1 cellular context compared by ENCODE assay signal in the genomic region with DNA sequence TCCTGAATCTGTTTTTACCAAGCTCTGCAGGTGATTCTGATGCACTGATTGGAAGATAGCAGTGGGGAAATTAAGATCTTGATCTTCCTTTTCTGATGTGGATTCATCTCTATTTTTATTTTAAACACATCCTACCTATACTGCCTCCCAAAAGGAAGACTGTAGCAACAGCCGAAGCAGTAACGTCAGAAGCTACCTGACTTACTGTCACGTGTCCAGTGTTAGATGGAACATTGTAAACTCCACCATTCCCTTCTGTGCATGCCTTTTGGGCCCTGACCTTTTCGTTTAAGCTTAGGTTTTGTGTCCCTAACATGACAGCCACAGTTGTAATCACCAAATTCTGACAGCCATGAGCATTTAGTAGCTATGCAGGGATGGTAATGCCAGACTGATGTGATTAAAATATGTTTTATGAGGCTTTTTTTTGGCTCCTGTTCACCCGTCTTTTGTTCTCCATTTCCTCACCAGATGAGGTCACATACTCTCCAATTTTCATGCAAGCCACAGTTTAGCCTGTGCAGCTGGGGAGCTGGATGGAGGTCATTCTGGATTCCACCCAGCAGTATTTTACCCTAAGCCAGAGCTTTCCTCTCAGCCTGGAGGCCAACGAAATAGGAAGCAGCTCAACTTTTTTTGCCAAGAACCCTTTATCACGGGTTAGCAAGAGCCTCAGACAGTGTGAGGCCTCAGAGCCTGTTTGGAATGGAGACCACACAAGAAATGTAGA.
TF ChIP-seq lines count a peak whose summit lies in the region.

No MANE protein-coding gene starts in this region.

TF ChIP-seq in GM23338, 12 proteins besides CTCF, POLR2A, EP300 and RAD21:
- no peak for TF ChIP-seq EZH2 (IDR thresholded peaks at IDR 0.05; ENCODE audit: low read depth, unreplicated experiment)
- no peak for TF ChIP-seq EZH2phosphoT487 (IDR thresholded peaks at IDR 0.05; ENCODE audit: unreplicated experiment)
- TF ChIP-seq, protein P1, sequence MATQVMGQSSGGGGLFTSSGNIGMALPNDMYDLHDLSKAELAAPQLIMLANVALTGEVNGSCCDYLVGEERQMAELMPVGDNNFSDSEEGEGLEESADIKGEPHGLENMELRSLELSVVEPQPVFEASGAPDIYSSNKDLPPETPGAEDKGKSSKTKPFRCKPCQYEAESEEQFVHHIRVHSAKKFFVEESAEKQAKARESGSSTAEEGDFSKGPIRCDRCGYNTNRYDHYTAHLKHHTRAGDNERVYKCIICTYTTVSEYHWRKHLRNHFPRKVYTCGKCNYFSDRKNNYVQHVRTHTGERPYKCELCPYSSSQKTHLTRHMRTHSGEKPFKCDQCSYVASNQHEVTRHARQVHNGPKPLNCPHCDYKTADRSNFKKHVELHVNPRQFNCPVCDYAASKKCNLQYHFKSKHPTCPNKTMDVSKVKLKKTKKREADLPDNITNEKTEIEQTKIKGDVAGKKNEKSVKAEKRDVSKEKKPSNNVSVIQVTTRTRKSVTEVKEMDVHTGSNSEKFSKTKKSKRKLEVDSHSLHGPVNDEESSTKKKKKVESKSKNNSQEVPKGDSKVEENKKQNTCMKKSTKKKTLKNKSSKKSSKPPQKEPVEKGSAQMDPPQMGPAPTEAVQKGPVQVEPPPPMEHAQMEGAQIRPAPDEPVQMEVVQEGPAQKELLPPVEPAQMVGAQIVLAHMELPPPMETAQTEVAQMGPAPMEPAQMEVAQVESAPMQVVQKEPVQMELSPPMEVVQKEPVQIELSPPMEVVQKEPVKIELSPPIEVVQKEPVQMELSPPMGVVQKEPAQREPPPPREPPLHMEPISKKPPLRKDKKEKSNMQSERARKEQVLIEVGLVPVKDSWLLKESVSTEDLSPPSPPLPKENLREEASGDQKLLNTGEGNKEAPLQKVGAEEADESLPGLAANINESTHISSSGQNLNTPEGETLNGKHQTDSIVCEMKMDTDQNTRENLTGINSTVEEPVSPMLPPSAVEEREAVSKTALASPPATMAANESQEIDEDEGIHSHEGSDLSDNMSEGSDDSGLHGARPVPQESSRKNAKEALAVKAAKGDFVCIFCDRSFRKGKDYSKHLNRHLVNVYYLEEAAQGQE (IDR thresholded peaks at IDR 0.05; ENCODE audit: unreplicated experiment): no peak
- TF ChIP-seq JUNB (IDR thresholded peaks at IDR 0.05; ENCODE audit: unreplicated experiment): no peak
- no peak for TF ChIP-seq ZNF331 (CRISPR knock-in tag; IDR thresholded peaks at IDR 0.05; ENCODE audit: low read depth)
- TF ChIP-seq, protein P2, sequence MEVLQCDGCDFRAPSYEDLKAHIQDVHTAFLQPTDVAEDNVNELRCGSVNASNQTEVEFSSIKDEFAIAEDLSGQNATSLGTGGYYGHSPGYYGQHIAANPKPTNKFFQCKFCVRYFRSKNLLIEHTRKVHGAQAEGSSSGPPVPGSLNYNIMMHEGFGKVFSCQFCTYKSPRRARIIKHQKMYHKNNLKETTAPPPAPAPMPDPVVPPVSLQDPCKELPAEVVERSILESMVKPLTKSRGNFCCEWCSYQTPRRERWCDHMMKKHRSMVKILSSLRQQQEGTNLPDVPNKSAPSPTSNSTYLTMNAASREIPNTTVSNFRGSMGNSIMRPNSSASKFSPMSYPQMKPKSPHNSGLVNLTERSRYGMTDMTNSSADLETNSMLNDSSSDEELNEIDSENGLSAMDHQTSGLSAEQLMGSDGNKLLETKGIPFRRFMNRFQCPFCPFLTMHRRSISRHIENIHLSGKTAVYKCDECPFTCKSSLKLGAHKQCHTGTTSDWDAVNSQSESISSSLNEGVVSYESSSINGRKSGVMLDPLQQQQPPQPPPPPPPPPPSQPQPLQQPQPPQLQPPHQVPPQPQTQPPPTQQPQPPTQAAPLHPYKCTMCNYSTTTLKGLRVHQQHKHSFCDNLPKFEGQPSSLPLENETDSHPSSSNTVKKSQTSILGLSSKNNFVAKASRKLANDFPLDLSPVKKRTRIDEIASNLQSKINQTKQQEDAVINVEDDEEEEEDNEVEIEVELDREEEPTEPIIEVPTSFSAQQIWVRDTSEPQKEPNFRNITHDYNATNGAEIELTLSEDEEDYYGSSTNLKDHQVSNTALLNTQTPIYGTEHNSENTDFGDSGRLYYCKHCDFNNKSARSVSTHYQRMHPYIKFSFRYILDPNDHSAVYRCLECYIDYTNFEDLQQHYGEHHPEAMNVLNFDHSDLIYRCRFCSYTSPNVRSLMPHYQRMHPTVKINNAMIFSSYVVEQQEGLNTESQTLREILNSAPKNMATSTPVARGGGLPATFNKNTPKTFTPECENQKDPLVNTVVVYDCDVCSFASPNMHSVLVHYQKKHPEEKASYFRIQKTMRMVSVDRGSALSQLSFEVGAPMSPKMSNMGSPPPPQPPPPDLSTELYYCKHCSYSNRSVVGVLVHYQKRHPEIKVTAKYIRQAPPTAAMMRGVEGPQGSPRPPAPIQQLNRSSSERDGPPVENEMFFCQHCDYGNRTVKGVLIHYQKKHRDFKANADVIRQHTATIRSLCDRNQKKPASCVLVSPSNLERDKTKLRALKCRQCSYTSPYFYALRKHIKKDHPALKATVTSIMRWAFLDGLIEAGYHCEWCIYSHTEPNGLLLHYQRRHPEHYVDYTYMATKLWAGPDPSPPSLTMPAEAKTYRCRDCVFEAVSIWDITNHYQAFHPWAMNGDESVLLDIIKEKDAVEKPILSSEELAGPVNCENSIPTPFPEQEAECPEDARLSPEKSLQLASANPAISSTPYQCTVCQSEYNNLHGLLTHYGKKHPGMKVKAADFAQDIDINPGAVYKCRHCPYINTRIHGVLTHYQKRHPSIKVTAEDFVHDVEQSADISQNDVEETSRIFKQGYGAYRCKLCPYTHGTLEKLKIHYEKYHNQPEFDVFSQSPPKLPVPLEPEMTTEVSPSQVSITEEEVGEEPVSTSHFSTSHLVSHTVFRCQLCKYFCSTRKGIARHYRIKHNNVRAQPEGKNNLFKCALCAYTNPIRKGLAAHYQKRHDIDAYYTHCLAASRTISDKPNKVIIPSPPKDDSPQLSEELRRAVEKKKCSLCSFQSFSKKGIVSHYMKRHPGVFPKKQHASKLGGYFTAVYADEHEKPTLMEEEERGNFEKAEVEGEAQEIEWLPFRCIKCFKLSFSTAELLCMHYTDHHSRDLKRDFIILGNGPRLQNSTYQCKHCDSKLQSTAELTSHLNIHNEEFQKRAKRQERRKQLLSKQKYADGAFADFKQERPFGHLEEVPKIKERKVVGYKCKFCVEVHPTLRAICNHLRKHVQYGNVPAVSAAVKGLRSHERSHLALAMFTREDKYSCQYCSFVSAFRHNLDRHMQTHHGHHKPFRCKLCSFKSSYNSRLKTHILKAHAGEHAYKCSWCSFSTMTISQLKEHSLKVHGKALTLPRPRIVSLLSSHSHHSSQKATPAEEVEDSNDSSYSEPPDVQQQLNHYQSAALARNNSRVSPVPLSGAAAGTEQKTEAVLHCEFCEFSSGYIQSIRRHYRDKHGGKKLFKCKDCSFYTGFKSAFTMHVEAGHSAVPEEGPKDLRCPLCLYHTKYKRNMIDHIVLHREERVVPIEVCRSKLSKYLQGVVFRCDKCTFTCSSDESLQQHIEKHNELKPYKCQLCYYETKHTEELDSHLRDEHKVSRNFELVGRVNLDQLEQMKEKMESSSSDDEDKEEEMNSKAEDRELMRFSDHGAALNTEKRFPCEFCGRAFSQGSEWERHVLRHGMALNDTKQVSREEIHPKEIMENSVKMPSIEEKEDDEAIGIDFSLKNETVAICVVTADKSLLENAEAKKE (CRISPR knock-in tag; IDR thresholded peaks at IDR 0.05): no peak
- no peak for TF ChIP-seq POLR2AphosphoS5 (IDR thresholded peaks at IDR 0.05; ENCODE audit: low read depth)
- no peak for TF ChIP-seq ZNF114 (CRISPR knock-in tag; IDR thresholded peaks at IDR 0.05)
- no peak for TF ChIP-seq NANOG (IDR thresholded peaks at IDR 0.05; ENCODE audit: borderline replicate concordance)
- TF ChIP-seq CREB1 (CRISPR knock-in tag; IDR thresholded peaks at IDR 0.05; ENCODE audit: low read depth): no peak
- no peak for TF ChIP-seq STAT1 (IDR thresholded peaks at IDR 0.05; ENCODE audit: unreplicated experiment)
- TF ChIP-seq, protein P3, sequence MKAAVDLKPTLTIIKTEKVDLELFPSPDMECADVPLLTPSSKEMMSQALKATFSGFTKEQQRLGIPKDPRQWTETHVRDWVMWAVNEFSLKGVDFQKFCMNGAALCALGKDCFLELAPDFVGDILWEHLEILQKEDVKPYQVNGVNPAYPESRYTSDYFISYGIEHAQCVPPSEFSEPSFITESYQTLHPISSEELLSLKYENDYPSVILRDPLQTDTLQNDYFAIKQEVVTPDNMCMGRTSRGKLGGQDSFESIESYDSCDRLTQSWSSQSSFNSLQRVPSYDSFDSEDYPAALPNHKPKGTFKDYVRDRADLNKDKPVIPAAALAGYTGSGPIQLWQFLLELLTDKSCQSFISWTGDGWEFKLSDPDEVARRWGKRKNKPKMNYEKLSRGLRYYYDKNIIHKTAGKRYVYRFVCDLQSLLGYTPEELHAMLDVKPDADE (IDR thresholded peaks at IDR 0.05): no peak
